ENCODE assay signal across 8 cellular contexts in the genomic region with DNA sequence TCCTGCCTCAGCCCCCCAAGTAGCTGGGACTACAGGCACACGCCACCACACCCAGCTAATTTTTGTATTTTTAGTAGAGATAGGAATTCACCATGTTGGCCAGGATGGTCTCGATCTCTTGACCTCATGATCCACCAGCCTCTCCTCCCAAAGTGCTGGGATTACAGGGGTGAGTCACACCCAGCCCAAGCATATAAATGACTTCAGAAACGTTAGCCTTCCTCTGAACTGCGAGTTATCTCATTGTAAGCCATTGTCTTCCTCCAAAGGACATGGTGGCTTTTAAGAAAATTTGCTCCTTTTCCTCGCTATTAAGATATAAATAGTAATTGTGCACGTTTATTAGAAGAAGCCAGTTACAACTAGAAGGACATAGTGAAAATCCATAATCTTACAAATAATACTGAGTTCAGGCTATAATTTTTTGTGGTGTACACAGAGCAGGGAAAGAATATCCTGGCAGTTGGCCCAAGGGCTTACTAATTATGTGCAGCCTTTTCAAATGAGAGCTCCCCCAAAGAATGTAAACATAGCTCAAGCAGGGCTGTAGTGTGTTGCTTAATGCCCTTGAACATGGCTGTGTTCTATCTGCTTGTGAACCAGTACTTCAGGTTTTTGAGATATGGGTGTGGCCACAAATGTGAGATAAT.
A peak's percentile ranks its signal among the peaks of the same experiment; 100 is the strongest.
DNase-seq lines count a peak whose midpoint lies in the region; ATAC-seq, FAIRE-seq and TF ChIP-seq lines count a peak whose summit lies in the region.

No MANE protein-coding gene starts in this region.

- FAIRE-seq in urothelium cell line (lab: Jason Lieb, UNC), result no peak

- peaks cover 5 to 19% of the 10 kb centered on the region in 2 experiments for H3K36me3 ChIP-seq in SK-N-SH (replicated peaks in 1 of 2; ENCODE audit: control insufficient read depth in 1 of 2, insufficient read depth in 2 of 2, low read length in 1 of 2)

- no peak for ATAC-seq in HG02973 (IDR thresholded peaks at IDR 0.05; ENCODE audit: unreplicated experiment)
- ATAC-seq in HG03442 (IDR thresholded peaks at IDR 0.05; ENCODE audit: unreplicated experiment), result no peak

- no peak for TF ChIP-seq EP300 in SK-N-SH (IDR thresholded peaks at IDR 0.05; ENCODE audit: borderline replicate concordance in 1 of 2, low read depth in 1 of 2, low read length in 1 of 2)

- no peaks in the 10 kb centered on the region for H3K4me1 Mint-ChIP-seq in immature natural killer cell

- no peak overlapping the region for H3K9ac ChIP-seq in SK-N-SH

- H3K27ac Mint-ChIP-seq in immature natural killer cell, result no peak overlapping the region

- H3K79me2 ChIP-seq in SK-N-SH (ENCODE audit: insufficient read depth), result no peaks in the 10 kb centered on the region

- H3K4me3 Mint-ChIP-seq in immature natural killer cell, result no peak overlapping the region

- H3K27me3 Mint-ChIP-seq in immature natural killer cell (ENCODE audit: low read depth in 3 of 3), result peaks cover 0 to 2% (median 0%) of the 10 kb centered on the region in 3 donors

- peaks cover 14 to 39% of the 10 kb centered on the region in 2 experiments for H3K4me1 ChIP-seq in SK-N-SH (ENCODE audit: control insufficient read depth in 1 of 2, insufficient read depth in 2 of 2, low read depth in 1 of 2, low read length in 1 of 2)

- POLR2A ChIA-PET in SK-N-SH (lab: Yijun Ruan, JAX), result no interaction called here

- no peaks in the 10 kb centered on the region for H3K9me3 ChIP-seq in SK-N-SH

- H3K9me2 ChIP-seq in SK-N-SH, result no peaks in the 10 kb centered on the region

- peaks cover 25% of the 10 kb centered on the region for H3F3A ChIP-seq in SK-N-SH (replicated peaks; ENCODE audit: insufficient read depth)

- H3K9me3 Mint-ChIP-seq in immature natural killer cell, result no peaks in the 10 kb centered on the region

- H3K36me3 Mint-ChIP-seq in immature natural killer cell, result no peaks in the 10 kb centered on the region

- DNase-seq in AG10803 (ENCODE audit: low read depth) (peak; percentile 97), NCI-H1048 (lab: John Stamatoyannopoulos, UW) (peak; percentile 71), SK-N-SH (peak; percentile 9), kidney tubule cell (ENCODE audit: low spot score) (peak; percentile 17), urothelium cell line (ENCODE audit: low spot score) (no peak), immature natural killer cell (no peak)

- H3K27me3 ChIP-seq in SK-N-SH (ENCODE audit: insufficient read depth), result no peaks in the 10 kb centered on the region

- H4K20me1 ChIP-seq in SK-N-SH (ENCODE audit: insufficient read depth), result no peaks in the 10 kb centered on the region

- H3K4me2 ChIP-seq in SK-N-SH, result peak overlapping the region; percentile 0; the same call in 1 of the 2 replicates

- WGBS in SK-N-SH (ENCODE audit: low lambda C conversion rate), result 75% methylated on average over 6 of the region's 6 CpGs

- H2AFZ ChIP-seq in SK-N-SH (ENCODE audit: low read depth), result no peak overlapping the region

- H3K27ac ChIP-seq in SK-N-SH (ENCODE audit: low read depth in 2 of 2, low read length in 1 of 2), result peak overlapping the region; percentile 52 to 76; a peak in 3 of 4 replicates

- TF ChIP-seq CTCF in AG10803 (conservative IDR thresholded peaks at IDR 0.05; ENCODE audit: low read length) (no peak), SK-N-SH (IDR thresholded peaks at IDR 0.05) (no peak)

- no peak overlapping the region for H3K4me3 ChIP-seq in AG10803 (ENCODE audit: low read length)
- no peak overlapping the region for H3K4me3 ChIP-seq in SK-N-SH (ENCODE audit: low read depth in 2 of 2, low read length in 1 of 2)

- TF ChIP-seq RAD21 in SK-N-SH (IDR thresholded peaks at IDR 0.05; ENCODE audit: low read length), result 0 out of 2 replicates have a peak, but pooled peaks have one; percentile 2

- CTCF ChIA-PET in SK-N-SH (lab: Yijun Ruan, JAX), result interaction anchor here (0.7 to 2.4 kb wide), 4 partner anchors 13 to 318 kb away, joined by 3 to 9 read pairs (median 4); no protein-coding TSS in a partner anchor

TF ChIP-seq in SK-N-SH, 30 proteins besides CTCF, POLR2A, EP300 and RAD21:
- TF ChIP-seq NFIC (IDR thresholded peaks at IDR 0.05; ENCODE audit: borderline replicate concordance) (peak; percentile 63), RFX5 (IDR thresholded peaks at IDR 0.05; ENCODE audit: low read length) (no peak), TCF12 (IDR thresholded peaks at IDR 0.05) (0 out of 2 replicates have a peak, but pooled peaks have one; percentile 37), FOSL2 (IDR thresholded peaks at IDR 0.05; ENCODE audit: borderline replicate concordance, low read depth) (no peak)
- TF ChIP-seq, protein P1, sequence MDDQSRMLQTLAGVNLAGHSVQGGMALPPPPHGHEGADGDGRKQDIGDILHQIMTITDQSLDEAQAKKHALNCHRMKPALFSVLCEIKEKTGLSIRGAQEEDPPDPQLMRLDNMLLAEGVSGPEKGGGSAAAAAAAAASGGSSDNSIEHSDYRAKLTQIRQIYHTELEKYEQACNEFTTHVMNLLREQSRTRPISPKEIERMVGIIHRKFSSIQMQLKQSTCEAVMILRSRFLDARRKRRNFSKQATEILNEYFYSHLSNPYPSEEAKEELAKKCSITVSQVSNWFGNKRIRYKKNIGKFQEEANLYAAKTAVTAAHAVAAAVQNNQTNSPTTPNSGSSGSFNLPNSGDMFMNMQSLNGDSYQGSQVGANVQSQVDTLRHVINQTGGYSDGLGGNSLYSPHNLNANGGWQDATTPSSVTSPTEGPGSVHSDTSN (IDR thresholded peaks at IDR 0.05), result no peak

Comparison
In these comparisons a context has a peak if more than half of its experiments do, and no peak if none do; other contexts are left out.
1. DNase-seq: peak in AG10803 (single experiment), NCI-H1048 (single experiment), SK-N-SH (single experiment) and kidney tubule cell (single experiment); none in urothelium cell line (single experiment) and immature natural killer cell (0 of 3).